In genomic region chr20:48819089-48819488, GRCh38 we compare ENCODE assay signal across 14 cellular contexts. TPM values are rescaled to one million over a fixed set of nuclear protein-coding genes. Genes with fewer than 3 reads are reported as not detected.
DNase-seq lines count a peak whose midpoint lies in the region; ATAC-seq lines count a peak whose summit lies in the region.
"Had no signal": no experiment of that assay in that cellular context is flagged by ENCODE, and none has a peak within 500 bp of the region (broad histone marks: within the 10 kb centered on the region; RNA-seq: fewer than 3 reads in every experiment).

No MANE protein-coding gene starts in this region.

- H3K36me3 Mint-ChIP-seq in activated CD4-positive, alpha-beta T cell treated with anti-CD3 and anti-CD28 coated beads, Interleukin-2, amount 10 ng/mL, durations not matched to agents 7 days and 5 days (ENCODE audit: low read depth), result peaks cover 74% of the 10 kb centered on the region
- peaks cover 80% of the 10 kb centered on the region for H3K36me3 Mint-ChIP-seq in dendritic cell treated with granulocyte-macrophage colony-stimulating factor and Interleukin-4, amounts not matched to agents 40 ng/mL and 50 ng/mL, for 4 days (ENCODE audit: low read depth)
- H3K36me3 Mint-ChIP-seq in stimulated activated effector memory CD8-positive, alpha-beta T cell treated with anti-CD3 and anti-CD28 coated beads, Interleukin-12 subunit alpha, Interleukin-12 subunit beta, amount 100 ng/mL, for 72 hours, result peaks cover 81% of the 10 kb centered on the region

- CTCF ChIA-PET in activated CD4-positive, alpha-beta T cell treated with anti-CD3 and anti-CD28 coated beads, Interleukin-2, amount 10 ng/mL, durations not matched to agents 7 days and 5 days (lab: Charles Lee), result interaction anchor here (0.6 kb wide), 1 partner anchor 231 kb away, joined by 3 read pairs; no protein-coding TSS in a partner anchor

- intact Hi-C loops in dendritic cell treated with granulocyte-macrophage colony-stimulating factor and Interleukin-4, amounts not matched to agents 40 ng/mL and 50 ng/mL, for 4 days (cut with micrococcal nuclease), result no loop called here

- peaks cover 92% of the 10 kb centered on the region for H3K4me1 Mint-ChIP-seq in activated CD4-positive, alpha-beta T cell treated with anti-CD3 and anti-CD28 coated beads, Interleukin-2, amount 10 ng/mL, durations not matched to agents 7 days and 5 days
- H3K4me1 Mint-ChIP-seq in dendritic cell treated with granulocyte-macrophage colony-stimulating factor and Interleukin-4, amounts not matched to agents 40 ng/mL and 50 ng/mL, for 4 days (ENCODE audit: low read depth), result no peaks in the 10 kb centered on the region
- peaks cover 79% of the 10 kb centered on the region for H3K4me1 Mint-ChIP-seq in stimulated activated effector memory CD8-positive, alpha-beta T cell treated with anti-CD3 and anti-CD28 coated beads, Interleukin-12 subunit alpha, Interleukin-12 subunit beta, amount 100 ng/mL, for 72 hours

- peak overlapping the region; percentile 48 for H3K4me3 Mint-ChIP-seq in activated CD4-positive, alpha-beta T cell treated with anti-CD3 and anti-CD28 coated beads, Interleukin-2, amount 10 ng/mL, durations not matched to agents 7 days and 5 days
- no peak overlapping the region for H3K4me3 Mint-ChIP-seq in dendritic cell treated with granulocyte-macrophage colony-stimulating factor and Interleukin-4, amounts not matched to agents 40 ng/mL and 50 ng/mL, for 4 days
- H3K4me3 Mint-ChIP-seq in stimulated activated effector memory CD8-positive, alpha-beta T cell treated with anti-CD3 and anti-CD28 coated beads, Interleukin-12 subunit alpha, Interleukin-12 subunit beta, amount 100 ng/mL, for 72 hours, result peak overlapping the region; percentile 96

- no peak for ATAC-seq in stimulated activated effector memory CD8-positive, alpha-beta T cell treated with anti-CD3 and anti-CD28 coated beads, Interleukin-12 subunit alpha, Interleukin-12 subunit beta, amount 100 ng/mL, for 72 hours
- ATAC-seq in HG02610 (IDR thresholded peaks at IDR 0.05; ENCODE audit: unreplicated experiment), result no peak
- ATAC-seq: A549, body of pancreas, upper lobe of right lung had no signal

- peak overlapping the region; percentile 86 for H3K27ac ChIP-seq in KOPT-K1 (ENCODE audit: low read depth, low read length, poor library complexity, severe bottlenecking)
- H3K27ac ChIP-seq: A549, body of pancreas, upper lobe of right lung had no signal

- H3K36me3 ChIP-seq in KOPT-K1 (ENCODE audit: insufficient read depth, low read length), result no peaks in the 10 kb centered on the region
- H3K36me3 ChIP-seq: upper lobe of right lung had no signal

- no peak for DNase-seq in activated CD4-positive, alpha-beta T cell treated with anti-CD3 and anti-CD28 coated beads, Interleukin-2, amount 10 ng/mL, durations not matched to agents 7 days and 5 days
- no peak for DNase-seq in activated CD4-positive, alpha-beta T cell treated with anti-CD3 and anti-CD28 coated beads, Interleukin-2, amount 50 U/mL, for 4 hours
- DNase-seq in stimulated activated effector memory CD8-positive, alpha-beta T cell treated with anti-CD3 and anti-CD28 coated beads, Interleukin-12 subunit alpha, Interleukin-12 subunit beta, amount 100 ng/mL, for 72 hours (ENCODE audit: low spot score in 2 of 2), result no peak
- no peak for DNase-seq in iPS-NIHi11 (ENCODE audit: low spot score)
- DNase-seq in EL, result no peak
- DNase-seq: body of pancreas, left colon, NCI-H1436, OCI-M1, upper lobe of right lung had no signal

- no peaks in the 10 kb centered on the region for H3K27me3 Mint-ChIP-seq in activated CD4-positive, alpha-beta T cell treated with anti-CD3 and anti-CD28 coated beads, Interleukin-2, amount 10 ng/mL, durations not matched to agents 7 days and 5 days
- H3K27me3 Mint-ChIP-seq in dendritic cell treated with granulocyte-macrophage colony-stimulating factor and Interleukin-4, amounts not matched to agents 40 ng/mL and 50 ng/mL, for 4 days, result no peaks in the 10 kb centered on the region

- H3K9me3 ChIP-seq in KOPT-K1 (ENCODE audit: insufficient read depth, low read length, poor library complexity, severe bottlenecking), result no peaks in the 10 kb centered on the region
- H3K9me3 ChIP-seq: A549, body of pancreas, upper lobe of right lung had no signal

- H3K27ac Mint-ChIP-seq in activated CD4-positive, alpha-beta T cell treated with anti-CD3 and anti-CD28 coated beads, Interleukin-2, amount 10 ng/mL, durations not matched to agents 7 days and 5 days, result peak overlapping the region; percentile 87
- peak overlapping the region; percentile 64 for H3K27ac Mint-ChIP-seq in dendritic cell treated with granulocyte-macrophage colony-stimulating factor and Interleukin-4, amounts not matched to agents 40 ng/mL and 50 ng/mL, for 4 days
- H3K27ac Mint-ChIP-seq in stimulated activated effector memory CD8-positive, alpha-beta T cell treated with anti-CD3 and anti-CD28 coated beads, Interleukin-12 subunit alpha, Interleukin-12 subunit beta, amount 100 ng/mL, for 72 hours, result peak overlapping the region; percentile 90

- POLR2A ChIA-PET in activated CD4-positive, alpha-beta T cell treated with anti-CD3 and anti-CD28 coated beads, Interleukin-2, amount 10 ng/mL, durations not matched to agents 7 days and 5 days (lab: Charles Lee), result no interaction called here

- H3K9me3 Mint-ChIP-seq in activated CD4-positive, alpha-beta T cell treated with anti-CD3 and anti-CD28 coated beads, Interleukin-2, amount 10 ng/mL, durations not matched to agents 7 days and 5 days, result no peaks in the 10 kb centered on the region
- H3K9me3 Mint-ChIP-seq in dendritic cell treated with granulocyte-macrophage colony-stimulating factor and Interleukin-4, amounts not matched to agents 40 ng/mL and 50 ng/mL, for 4 days, result no peaks in the 10 kb centered on the region
- H3K9me3 Mint-ChIP-seq in stimulated activated effector memory CD8-positive, alpha-beta T cell treated with anti-CD3 and anti-CD28 coated beads, Interleukin-12 subunit alpha, Interleukin-12 subunit beta, amount 100 ng/mL, for 72 hours, result no peaks in the 10 kb centered on the region

RNA-seq across cellular contexts. Expression of gene PREX1, which starts 8.7 kb away (rescaled TPM):
- 10 to 100 TPM; 81.0 to 86.1 TPM for total RNA-seq in activated CD4-positive, alpha-beta T cell treated with anti-CD3 and anti-CD28 coated beads, Interleukin-2, amount 10 ng/mL, durations not matched to agents 7 days and 5 days
